8 cellular contexts compared by ENCODE assay signal in the genomic region with DNA sequence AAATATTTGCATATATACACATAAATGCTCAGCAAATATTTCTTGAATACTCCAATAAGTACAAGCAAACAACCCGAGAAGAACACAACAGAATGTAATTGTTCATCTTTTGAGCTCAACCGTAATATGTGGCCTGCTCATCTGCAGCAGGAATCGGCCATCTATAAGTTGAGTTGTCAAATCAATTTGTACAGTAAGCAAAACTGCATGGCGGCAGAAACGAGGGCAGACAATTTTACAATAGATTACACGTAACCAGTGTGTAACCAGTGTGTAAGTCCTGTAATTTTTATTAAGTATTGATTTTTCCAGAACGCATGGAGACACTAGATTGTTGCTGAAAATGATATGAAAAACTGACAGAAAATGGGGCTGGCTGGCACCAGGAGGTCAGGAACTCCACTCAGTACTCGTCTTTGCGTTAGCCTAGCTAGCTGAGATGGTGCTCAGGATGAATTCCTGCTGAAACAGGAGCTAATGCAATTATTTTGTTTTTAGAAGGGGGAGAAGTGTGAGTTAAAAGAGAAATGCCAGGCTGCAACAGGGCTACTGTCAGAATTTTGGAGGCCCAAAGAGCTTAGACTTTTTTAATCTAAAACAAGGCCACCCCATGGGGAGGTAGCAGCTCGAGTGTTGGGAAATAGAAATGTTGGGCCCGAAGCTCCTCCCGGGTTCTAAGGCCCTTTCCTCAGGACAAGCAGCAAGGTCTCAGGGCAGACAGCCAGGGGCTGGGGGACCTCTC. TPM values are rescaled to one million over a fixed set of nuclear protein-coding genes. Genes with fewer than 3 reads are reported as not detected.
DNase-seq lines count a peak whose midpoint lies in the region; ATAC-seq and TF ChIP-seq lines count a peak whose summit lies in the region.

No MANE protein-coding gene starts in this region.

- H3K27ac ChIP-seq in OCI-LY1 (ENCODE audit: low read depth, low read length, poor library complexity, severe bottlenecking) (no peak overlapping the region), skin epidermis (peak overlapping the region; percentile 61 to 97 (median 93))

- no peak overlapping the region for H2AFZ ChIP-seq in OCI-LY1 (ENCODE audit: low read length)

- TF ChIP-seq CTCF in OCI-LY1 (IDR thresholded peaks at IDR 0.05; ENCODE audit: low read length) (no peak), fibroblast of villous mesenchyme (IDR thresholded peaks at IDR 0.05; ENCODE audit: insufficient read depth, low read depth, low read length) (no peak)

- H3K27me3 ChIP-seq in OCI-LY1 (ENCODE audit: insufficient read depth, low read length), result no peaks in the 10 kb centered on the region

- peak; percentile 9 for ATAC-seq in GM19328 (IDR thresholded peaks at IDR 0.05; ENCODE audit: unreplicated experiment)
- ATAC-seq in HG02973 (IDR thresholded peaks at IDR 0.05; ENCODE audit: unreplicated experiment), result no peak

- H3K4me2 ChIP-seq in OCI-LY1 (ENCODE audit: low read length), result peak overlapping the region; percentile 87

- peak overlapping the region; percentile 89 for H3K9ac ChIP-seq in OCI-LY1 (ENCODE audit: low read length)

- no peaks in the 10 kb centered on the region for H3K9me2 ChIP-seq in OCI-LY1 (ENCODE audit: low read depth, low read length)

- H3K4me1 ChIP-seq in OCI-LY1 (ENCODE audit: insufficient read depth, low read length, severe bottlenecking), result peaks cover 46% of the 10 kb centered on the region

- peak overlapping the region; percentile 74 for H3K4me3 ChIP-seq in OCI-LY1 (ENCODE audit: low read depth, low read length, poor library complexity, severe bottlenecking)
- H3K4me3 ChIP-seq in fibroblast of villous mesenchyme (ENCODE audit: low read depth, low read length), result peak overlapping the region; percentile 93
- H3K4me3 ChIP-seq in skin epidermis, result peak overlapping the region; percentile 74 to 93 (median 82)

- H3K36me3 ChIP-seq in OCI-LY1 (ENCODE audit: insufficient read depth, low read length), result peaks cover 26% of the 10 kb centered on the region

- H3K9me3 ChIP-seq in OCI-LY1 (ENCODE audit: low read length), result no peaks in the 10 kb centered on the region

- no peaks in the 10 kb centered on the region for H3F3A ChIP-seq in OCI-LY1 (ENCODE audit: insufficient read depth, low read length)

- in situ Hi-C loops in ACHN (cut with HindIII; ENCODE audit: low pct_ligation_motif_present, low pct_unique_long_range_greater_than_20kb, low sequenced_read_pairs), result no loop called here

- no peaks in the 10 kb centered on the region for H4K20me1 ChIP-seq in OCI-LY1 (ENCODE audit: insufficient read depth, low read length)

- DNase-seq in ACHN (peak; percentile 14), fibroblast of villous mesenchyme (ENCODE audit: low read depth) (peak; percentile 30), ecto neural progenitor cell (ENCODE audit: low spot score) (no peak), T-helper 9 cell (no peak)

- H3K79me2 ChIP-seq in OCI-LY1 (ENCODE audit: insufficient read depth, low read length), result peaks cover 75% of the 10 kb centered on the region

RNA-seq across cellular contexts. Expression of a gene that starts 0.7 kb away (rescaled TPM):
- 36.1 and 43.6 TPM in 2 replicates for total RNA-seq in fibroblast of villous mesenchyme

RNA-seq across cellular contexts. Expression of a gene that starts 1.0 kb away (rescaled TPM):
- total RNA-seq in fibroblast of villous mesenchyme, result 72.8 and 108 TPM in 2 replicates

Comparison
In these comparisons a context has a peak if more than half of its experiments do, and no peak if none do; other contexts are left out.
1. DNase-seq: peak in ACHN (single experiment) and fibroblast of villous mesenchyme (single experiment); none in ecto neural progenitor cell (single experiment) and T-helper 9 cell (single experiment).
2. Peak in every context shown above with its lines, with median percentiles within 50 percentile points of each other: H3K4me3 ChIP-seq.